22 cellular contexts compared by ENCODE assay signal in the genomic region with DNA sequence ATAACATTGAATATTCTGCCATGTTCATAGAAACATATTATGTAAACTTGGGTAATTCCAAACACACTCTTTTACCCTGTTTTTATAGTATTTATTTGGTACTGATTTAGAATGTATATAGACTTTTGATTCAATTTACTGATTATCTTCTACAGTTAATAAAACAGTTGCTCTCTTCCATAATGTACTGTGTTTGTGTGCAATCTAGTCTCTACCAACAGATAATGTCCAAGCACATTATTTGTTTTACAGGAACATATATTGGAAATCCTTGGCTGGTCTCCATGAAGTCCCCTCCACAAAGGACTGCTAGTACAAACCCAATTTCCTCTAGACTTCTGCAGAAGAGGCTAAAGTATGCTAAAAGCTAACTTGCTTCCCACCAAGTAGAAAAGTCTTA.
"Had no signal": no experiment of that assay in that cellular context is flagged by ENCODE, and none has a peak within 500 bp of the region (broad histone marks: within the 10 kb centered on the region; RNA-seq: fewer than 3 reads in every experiment).

No MANE protein-coding gene starts in this region.

- H3K4me1 ChIP-seq: colonic mucosa, gastrocnemius medialis had no signal

- H3K9me3 ChIP-seq: colonic mucosa, esophagus squamous epithelium, gastrocnemius medialis, heart right ventricle, left lung, lower lobe of right lung had no signal

- H3K4me1 Mint-ChIP-seq: naive thymus-derived CD4-positive, alpha-beta T cell had no signal

- H3K27ac ChIP-seq: colonic mucosa, epithelial cell of prostate, esophagus squamous epithelium, gastrocnemius medialis, heart right ventricle, left lung, lower lobe of right lung had no signal

- H3K36me3 Mint-ChIP-seq: naive thymus-derived CD4-positive, alpha-beta T cell had no signal

- ATAC-seq: effector memory CD8-positive, alpha-beta T cell; esophagus mucosa; gastrocnemius medialis; heart right ventricle; left cardiac atrium; left lung; left ventricle myocardium superior; lower lobe of right lung; naive thymus-derived CD4-positive, alpha-beta T cell had no signal

- H3K36me3 ChIP-seq: colonic mucosa, esophagus squamous epithelium, gastrocnemius medialis, heart right ventricle, left lung, lower lobe of right lung had no signal

- H3K27ac Mint-ChIP-seq: dendritic cell treated with granulocyte-macrophage colony-stimulating factor and Interleukin-4, amounts not matched to agents 40 ng/mL and 50 ng/mL, for 4 days; effector memory CD8-positive, alpha-beta T cell; endodermal cell; naive thymus-derived CD4-positive, alpha-beta T cell had no signal

- H3K27me3 Mint-ChIP-seq: dendritic cell treated with granulocyte-macrophage colony-stimulating factor and Interleukin-4, amounts not matched to agents 40 ng/mL and 50 ng/mL, for 4 days; effector memory CD8-positive, alpha-beta T cell; naive thymus-derived CD4-positive, alpha-beta T cell had no signal

- H3K27me3 ChIP-seq: colonic mucosa, esophagus squamous epithelium, gastrocnemius medialis, heart right ventricle, left lung had no signal

- H3K4me3 Mint-ChIP-seq: dendritic cell treated with granulocyte-macrophage colony-stimulating factor and Interleukin-4, amounts not matched to agents 40 ng/mL and 50 ng/mL, for 4 days; effector memory CD8-positive, alpha-beta T cell; endodermal cell; naive thymus-derived CD4-positive, alpha-beta T cell had no signal

- H3K4me3 ChIP-seq: colonic mucosa, esophagus squamous epithelium, gastrocnemius medialis, heart right ventricle, left lung, lower lobe of right lung had no signal

- DNase-seq: colonic mucosa; cortex of kidney; effector CD8-positive, alpha-beta T cell; effector memory CD8-positive, alpha-beta T cell; endodermal cell; erythroblast; esophagus squamous epithelium; foreskin fibroblast; foreskin melanocyte; gastrocnemius medialis; glutamatergic neuron; heart right ventricle; left cardiac atrium; left lung; left ventricle myocardium superior; lower lobe of right lung; mesenchymal stem cell; midbrain; naive thymus-derived CD4-positive, alpha-beta T cell had no signal
